In the genomic region with DNA sequence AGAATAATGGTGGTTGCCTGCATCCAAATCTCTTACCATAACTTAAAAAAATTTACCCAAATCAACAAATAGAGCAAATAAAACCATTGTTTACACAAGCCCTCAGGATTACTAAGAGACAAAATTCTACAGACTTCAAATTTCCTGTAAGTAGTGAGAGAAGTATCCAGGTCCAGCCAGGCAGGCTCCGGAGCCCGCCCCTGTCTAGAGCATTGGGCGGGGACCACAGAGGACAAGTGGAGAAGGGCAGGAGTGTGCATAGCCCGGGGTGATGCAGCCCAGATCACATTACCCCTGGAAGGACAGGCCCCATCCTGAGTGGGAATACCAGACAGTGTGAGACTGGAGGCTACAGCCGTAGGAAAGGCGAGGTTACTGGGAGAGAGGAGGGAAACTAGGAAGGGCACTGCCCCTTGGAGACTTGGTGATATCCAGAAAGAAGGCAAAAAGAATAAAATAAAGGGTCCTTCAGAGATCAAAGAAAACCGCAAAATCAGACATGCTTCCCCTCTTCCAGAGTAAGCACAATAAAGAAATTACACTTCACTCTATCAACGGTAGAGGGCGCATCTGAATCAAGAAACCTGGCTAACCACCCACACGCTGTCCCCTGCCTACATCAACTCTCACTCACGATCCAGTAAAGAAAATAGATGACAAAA, we compare ENCODE assay signal across 8 cellular contexts. TPM values are rescaled to one million over a fixed set of nuclear protein-coding genes. Genes with fewer than 3 reads are reported as not detected.
DNase-seq lines count a peak whose midpoint lies in the region; ATAC-seq, FAIRE-seq and TF ChIP-seq lines count a peak whose summit lies in the region.

No MANE protein-coding gene starts in this region.

- H3F3A ChIP-seq in PC-3 (ENCODE audit: low read length, unreplicated experiment) = peaks cover 5% of the 10 kb centered on the region

- peak overlapping the region; percentile 91 for H3K27ac ChIP-seq in PC-3 (ENCODE audit: low read length)
- H3K27ac ChIP-seq in kidney (ENCODE audit: low read depth in 2 of 2, low read length in 2 of 2) = no peak overlapping the region

- H3K9me3 ChIP-seq in PC-3 (ENCODE audit: low read length) = peaks cover 22% of the 10 kb centered on the region
- H3K9me3 ChIP-seq in kidney (ENCODE audit: control insufficient read depth in 1 of 2, low read length in 2 of 2) = peaks cover 0 to 4% of the 10 kb centered on the region in 2 donors

- H3K4me2 ChIP-seq in PC-3 (ENCODE audit: low read length) = peak overlapping the region; percentile 79

- TSS peak; percentile 73 for BruUV-seq in PC-3 (replicated peaks; lab: Mats Ljungman, UMichigan)

- CTCF ChIA-PET in PC-3 (lab: Charles Lee) = interaction anchor here (0.7 to 2.0 kb wide), 6 partner anchors 9 to 209 kb away, joined by 3 to 13 read pairs (median 6); a partner anchor contains a TSS

- DNase-seq in activated T-cell treated with anti-CD3 and anti-CD28 coated beads for 48 hours (ENCODE audit: low read depth) = peak; percentile 12
- DNase-seq in activated T-cell treated with anti-CD3 and anti-CD28 coated beads, Interleukin-2, amount 50 U/mL, for 1 hour = no peak
- peak; percentile 91 for DNase-seq in LHCN-M2 (ENCODE audit: low read depth)
- DNase-seq in PC-3 = peak; percentile 96
- DNase-seq in cardiac fibroblast (ENCODE audit: low read depth in 2 of 2) = peak; percentile 89 to 95
- DNase-seq in kidney = peak; percentile 80
- DNase-seq in stimulated activated CD4-positive, alpha-beta T cell treated with anti-CD3 and anti-CD28 coated beads, Interleukin-2, amount 100 ng/mL, for 48 hours = peak; percentile 23 to 32
- no peak for DNase-seq in effector memory CD8-positive, alpha-beta T cell

- H3K36me3 Mint-ChIP-seq in effector memory CD8-positive, alpha-beta T cell (ENCODE audit: insufficient read depth) = no peaks in the 10 kb centered on the region

- peak; percentile 90 for ATAC-seq in PC-3
- no peak for ATAC-seq in effector memory CD8-positive, alpha-beta T cell (replicated peaks)

- H3K4me1 ChIP-seq in PC-3 (ENCODE audit: insufficient read depth, low read length) = peaks cover 44% of the 10 kb centered on the region
- peaks cover 12 to 24% of the 10 kb centered on the region in 2 donors for H3K4me1 ChIP-seq in kidney (ENCODE audit: control insufficient read depth in 1 of 2, insufficient read depth in 1 of 2, low read depth in 1 of 2, low read length in 2 of 2)

- H3K4me3 Mint-ChIP-seq in effector memory CD8-positive, alpha-beta T cell = no peak overlapping the region

- TF ChIP-seq CTCF in PC-3 (conservative IDR thresholded peaks at IDR 0.05; ENCODE audit: low read depth, low read length) = peak; percentile 94
- peak; percentile 68 for TF ChIP-seq CTCF in cardiac fibroblast (IDR thresholded peaks at IDR 0.05; ENCODE audit: low read depth, low read length)
- peak; percentile 81 for TF ChIP-seq CTCF in kidney (IDR thresholded peaks at IDR 0.05; ENCODE audit: borderline replicate concordance, extremely low read depth, insufficient read depth)

- peaks cover 0 to 8% of the 10 kb centered on the region in 2 donors for H3K9me3 Mint-ChIP-seq in effector memory CD8-positive, alpha-beta T cell

- H3K9ac ChIP-seq in PC-3 (ENCODE audit: low read length) (peak overlapping the region; percentile 73), kidney (ENCODE audit: low read length in 2 of 2) (no peak overlapping the region)

- no peak overlapping the region for H3K27ac Mint-ChIP-seq in effector memory CD8-positive, alpha-beta T cell

- FAIRE-seq in kidney (lab: Jason Lieb, UNC) = no peak

- H3K36me3 ChIP-seq in PC-3 (ENCODE audit: low read depth, low read length) (peaks cover 21% of the 10 kb centered on the region), kidney (ENCODE audit: control insufficient read depth in 1 of 2, insufficient read depth in 2 of 2, low read length in 2 of 2) (no peaks in the 10 kb centered on the region)

- H3K27me3 Mint-ChIP-seq in effector memory CD8-positive, alpha-beta T cell = peaks cover 0 to 11% of the 10 kb centered on the region in 2 donors

- H3K27me3 ChIP-seq in PC-3 (ENCODE audit: low read length) = no peaks in the 10 kb centered on the region

- POLR2A ChIA-PET in PC-3 (lab: Charles Lee; ENCODE audit: unreplicated experiment) = no interaction called here

- no peaks in the 10 kb centered on the region for H3K4me1 Mint-ChIP-seq in effector memory CD8-positive, alpha-beta T cell (ENCODE audit: low read depth in 2 of 2)

- H3K79me2 ChIP-seq in PC-3 (ENCODE audit: low read length) = no peaks in the 10 kb centered on the region

- H3K4me3 ChIP-seq in PC-3 (ENCODE audit: low read length) = peak overlapping the region; percentile 31; the same call in 1 of the 2 replicates
- H3K4me3 ChIP-seq in cardiac fibroblast (replicated peaks in 1 of 2; ENCODE audit: low read depth in 2 of 2, low read length in 2 of 2) = no peak overlapping the region
- no peak overlapping the region for H3K4me3 ChIP-seq in kidney (ENCODE audit: low read length in 2 of 2)

- peak overlapping the region; percentile 22; the same call in 1 of the 2 replicates for H2AFZ ChIP-seq in PC-3 (ENCODE audit: low read length)

- no peaks in the 10 kb centered on the region for H4K20me1 ChIP-seq in PC-3 (ENCODE audit: low read length)

- intact Hi-C loops in PC-3 (cut with micrococcal nuclease) (loop anchor here (1.0 to 2.0 kb wide), 12 partner anchors 9 to 230 kb away; no protein-coding TSS in a partner anchor), kidney (cut with DNase I) (loop anchor here (10.0 kb wide), 2 partner anchors 90 to 210 kb away; no protein-coding TSS in a partner anchor)

- no peaks in the 10 kb centered on the region for H3K9me2 ChIP-seq in PC-3 (replicated peaks; ENCODE audit: low read length)

RNA-seq across cellular contexts. Expression of a gene that starts 26.6 kb away (rescaled TPM):
- total RNA-seq in LHCN-M2 (2014; rRNA removed) (71.6 and 73.6 TPM in 2 replicates), PC-3 (2014; rRNA removed) (64.3 and 69.8 TPM in 2 replicates), kidney (109 TPM)
- 24.6 TPM for polyA plus RNA-seq in LHCN-M2 (2012)
- polyA plus RNA-seq in kidney (ENCODE audit: insufficient read depth, low read depth, low replicate concordance) = 20.2 TPM

Comparison
In these comparisons a context has a peak if more than half of its experiments do, and no peak if none do; other contexts are left out.
1. DNase-seq: peak in activated T-cell treated with anti-CD3 and anti-CD28 coated beads for 48 hours (single experiment), LHCN-M2 (single experiment), PC-3 (single experiment), cardiac fibroblast (2 of 2), kidney (single experiment) and stimulated activated CD4-positive, alpha-beta T cell treated with anti-CD3 and anti-CD28 coated beads, Interleukin-2, amount 100 ng/mL, for 48 hours (2 of 2); none in activated T-cell treated with anti-CD3 and anti-CD28 coated beads, Interleukin-2, amount 50 U/mL, for 1 hour (single experiment) and effector memory CD8-positive, alpha-beta T cell (0 of 3).
2. Peak in every context shown above with its lines, with median percentiles within 50 percentile points of each other: CTCF ChIP-seq.